Comparison of ENCODE assay signal across 26 cellular contexts in genomic region chr22:35987994-35988393, GRCh38.
"Had no signal": no experiment of that assay in that cellular context is flagged by ENCODE, and none has a peak within 500 bp of the region (broad histone marks: within the 10 kb centered on the region; RNA-seq: fewer than 3 reads in every experiment).

No MANE protein-coding gene starts in this region.

- DNase-seq: dorsolateral prefrontal cortex; effector CD4-positive, alpha-beta T cell; head of caudate nucleus; kidney; mucosa of descending colon; naive B cell; sigmoid colon; stimulated activated CD4-positive, alpha-beta T cell treated with anti-CD3 and anti-CD28 coated beads, Interleukin-1b, Interleukin-23, amount 100 ng/mL, for 48 hours; stimulated activated CD4-positive, alpha-beta T cell treated with anti-CD3 and anti-CD28 coated beads, Interleukin-4, amount 100 ng/mL, for 1 hour; stimulated activated CD8-positive, alpha-beta memory T cell treated with anti-CD3 and anti-CD28 coated beads, Interleukin-4, amount 100 ng/mL, for 48 hours; stimulated activated naive CD4-positive, alpha-beta T cell; stimulated activated naive CD8-positive, alpha-beta T cell treated with anti-CD3 and anti-CD28 coated beads, Interleukin-15, amount 100 ng/mL, for 72 hours; thyroid gland; trophoblast cell had no signal

- H2AFZ ChIP-seq: neural progenitor cell had no signal

- H3K27me3 ChIP-seq: dorsolateral prefrontal cortex, neural progenitor cell, right atrium auricular region, sigmoid colon, thyroid gland had no signal

- ATAC-seq: esophagus mucosa; left lobe of liver; mucosa of descending colon; natural killer cell treated with Interleukin-12 subunit alpha and Interleukin-12 subunit beta and Interleukin-15 and Interleukin-18, amount 100 ng/mL, for 72 hours; stimulated activated naive CD8-positive, alpha-beta T cell treated with anti-CD3 and anti-CD28 coated beads, Interleukin-15, amount 100 ng/mL, for 72 hours had no signal

- H3K36me3 Mint-ChIP-seq: memory B cell; naive B cell; natural killer cell treated with Interleukin-12 subunit alpha and Interleukin-12 subunit beta and Interleukin-15 and Interleukin-18, amount 100 ng/mL, for 72 hours had no signal

- H3K27ac ChIP-seq: epithelial cell of prostate, neural progenitor cell, prostate gland, right atrium auricular region, sigmoid colon, thyroid gland had no signal

- H3K4me3 ChIP-seq: dorsolateral prefrontal cortex, lung, mucosa of descending colon, neural progenitor cell, prostate gland, right atrium auricular region, sigmoid colon, thyroid gland had no signal

- H3K4me3 Mint-ChIP-seq: memory B cell; mesothelial cell of epicardium; naive B cell; natural killer cell treated with Interleukin-12 subunit alpha and Interleukin-12 subunit beta and Interleukin-15 and Interleukin-18, amount 100 ng/mL, for 72 hours; neural progenitor cell; stimulated activated naive CD8-positive, alpha-beta T cell treated with anti-CD3 and anti-CD28 coated beads, Interleukin-15, amount 100 ng/mL, for 72 hours had no signal

- H3K27ac Mint-ChIP-seq: memory B cell; mesothelial cell of epicardium; naive B cell; natural killer cell treated with Interleukin-12 subunit alpha and Interleukin-12 subunit beta and Interleukin-15 and Interleukin-18, amount 100 ng/mL, for 72 hours; neural progenitor cell; stimulated activated naive CD8-positive, alpha-beta T cell treated with anti-CD3 and anti-CD28 coated beads, Interleukin-15, amount 100 ng/mL, for 72 hours had no signal

- H3K9me3 ChIP-seq: mucosa of descending colon, prostate gland, right atrium auricular region, sigmoid colon, thyroid gland had no signal

- FAIRE-seq: colon, frontal cortex, kidney had no signal

- H3K4me2 ChIP-seq: neural progenitor cell had no signal

- H3K9me3 Mint-ChIP-seq: naive B cell; natural killer cell treated with Interleukin-12 subunit alpha and Interleukin-12 subunit beta and Interleukin-15 and Interleukin-18, amount 100 ng/mL, for 72 hours; neural progenitor cell; stimulated activated naive CD8-positive, alpha-beta T cell treated with anti-CD3 and anti-CD28 coated beads, Interleukin-15, amount 100 ng/mL, for 72 hours had no signal

- H3K9ac ChIP-seq: neural progenitor cell had no signal

- H3K4me1 Mint-ChIP-seq: memory B cell; naive B cell; stimulated activated naive CD8-positive, alpha-beta T cell treated with anti-CD3 and anti-CD28 coated beads, Interleukin-15, amount 100 ng/mL, for 72 hours had no signal

- H3K36me3 ChIP-seq: neural progenitor cell, prostate gland, right atrium auricular region, sigmoid colon, thyroid gland had no signal
